In the genomic region with DNA sequence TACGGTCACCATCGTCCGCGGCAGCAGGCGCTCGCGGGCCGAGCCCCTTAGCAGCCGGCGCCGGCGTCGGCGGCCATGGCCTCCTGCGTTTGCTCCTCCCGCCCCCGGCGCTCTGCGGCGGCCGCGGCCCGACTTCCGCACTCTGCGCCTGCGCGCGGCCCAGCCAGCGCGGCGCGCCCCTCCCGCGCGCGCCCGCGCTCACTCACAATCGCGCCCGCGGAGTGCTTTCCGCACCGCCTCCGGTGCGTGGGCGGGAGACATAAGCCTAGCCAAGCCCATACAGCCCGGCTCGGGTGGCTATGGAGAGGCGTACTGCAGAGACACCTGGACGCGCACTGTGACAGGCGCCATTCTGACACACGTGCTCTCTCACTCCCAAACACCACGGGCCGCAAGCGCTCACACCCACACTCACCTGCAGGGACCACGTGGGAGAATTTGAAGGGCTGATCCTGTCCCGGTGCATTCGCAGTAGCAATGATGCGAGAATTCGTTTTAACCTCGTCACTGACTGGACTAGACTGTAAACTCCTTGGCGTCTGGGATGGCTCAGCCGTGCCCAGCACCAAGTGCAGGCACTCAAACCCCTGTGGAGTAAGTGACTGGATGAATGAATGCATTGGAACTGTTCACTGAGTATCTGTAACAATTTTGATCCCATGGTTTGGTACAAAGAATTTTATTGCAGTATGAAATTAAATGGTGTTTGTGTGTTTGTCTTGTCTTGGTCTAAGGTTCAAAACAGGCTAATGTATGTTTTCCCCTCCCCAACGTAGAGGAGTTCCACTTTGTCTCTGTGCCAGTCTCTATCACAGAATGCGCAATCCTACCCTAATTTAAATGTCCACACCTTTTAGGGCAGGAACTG, we compare ENCODE assay signal across 8 cellular contexts. TPM values are rescaled to one million over a fixed set of nuclear protein-coding genes. Genes with fewer than 3 reads are reported as not detected.
DNase-seq lines count a peak whose midpoint lies in the region; ATAC-seq and TF ChIP-seq lines count a peak whose summit lies in the region.

A gene with protein sequence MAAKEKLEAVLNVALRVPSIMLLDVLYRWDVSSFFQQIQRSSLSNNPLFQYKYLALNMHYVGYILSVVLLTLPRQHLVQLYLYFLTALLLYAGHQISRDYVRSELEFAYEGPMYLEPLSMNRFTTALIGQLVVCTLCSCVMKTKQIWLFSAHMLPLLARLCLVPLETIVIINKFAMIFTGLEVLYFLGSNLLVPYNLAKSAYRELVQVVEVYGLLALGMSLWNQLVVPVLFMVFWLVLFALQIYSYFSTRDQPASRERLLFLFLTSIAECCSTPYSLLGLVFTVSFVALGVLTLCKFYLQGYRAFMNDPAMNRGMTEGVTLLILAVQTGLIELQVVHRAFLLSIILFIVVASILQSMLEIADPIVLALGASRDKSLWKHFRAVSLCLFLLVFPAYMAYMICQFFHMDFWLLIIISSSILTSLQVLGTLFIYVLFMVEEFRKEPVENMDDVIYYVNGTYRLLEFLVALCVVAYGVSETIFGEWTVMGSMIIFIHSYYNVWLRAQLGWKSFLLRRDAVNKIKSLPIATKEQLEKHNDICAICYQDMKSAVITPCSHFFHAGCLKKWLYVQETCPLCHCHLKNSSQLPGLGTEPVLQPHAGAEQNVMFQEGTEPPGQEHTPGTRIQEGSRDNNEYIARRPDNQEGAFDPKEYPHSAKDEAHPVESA (minus strand): TSS at position 116 of the 868 bp plus-strand sequence. CDS start 5,936 bp downstream, outside the sequence.

- H3K27me3 Mint-ChIP-seq in T-helper 2 cell treated with Interferon-gamma antibody and Interleukin-4, amounts not matched to agents 5 μg/mL and 100 μg/mL, for 36 hours (ENCODE audit: low read depth) = peaks cover 7% of the 10 kb centered on the region

- H3K27ac ChIP-seq in ascending aorta (peak within 1 kb of the TSS; percentile 79 to 97), hepatocyte (peak within 1 kb of the TSS; percentile 98)

- no peaks in the 10 kb centered on the region for H3K36me3 ChIP-seq in ascending aorta
- H3K36me3 ChIP-seq in hepatocyte (replicated peaks; ENCODE audit: insufficient read depth, low read depth) = no peaks in the 10 kb centered on the region

- H3K4me3 ChIP-seq in ascending aorta = peak within 1 kb of the TSS; percentile 94 to 100
- H3K4me3 ChIP-seq in hepatocyte = peak within 1 kb of the TSS; percentile 77
- H3K4me3 ChIP-seq in retinal pigment epithelial cell (ENCODE audit: low read length) = peak within 1 kb of the TSS; percentile 83

- H3K4me2 ChIP-seq in hepatocyte = peak within 1 kb of the TSS; percentile 90

- peaks cover 45% of the 10 kb centered on the region for H3K79me2 ChIP-seq in hepatocyte

- peak; percentile 23 for DNase-seq in NCI-H1694 treated with DMSO at 0.1 percent for 48 hours (lab: John Stamatoyannopoulos, UW)
- peak; percentile 94 for DNase-seq in T-helper 2 cell treated with Interferon-gamma antibody and Interleukin-4, amounts not matched to agents 5 μg/mL and 100 μg/mL, for 36 hours (ENCODE audit: low spot score)
- peak; percentile 67 to 94 for DNase-seq in ascending aorta (ENCODE audit: low spot score in 2 of 2)
- peak; percentile 96 for DNase-seq in hepatocyte (ENCODE audit: low spot score)
- no peak for DNase-seq in retinal pigment epithelial cell (ENCODE audit: low read depth)
- DNase-seq in DMS153 treated with DMSO at 0.1 percent for 48 hours (lab: John Stamatoyannopoulos, UW; ENCODE audit: unreplicated experiment) = no peak

- intact Hi-C loops in ascending aorta (cut with DNase I) = loop anchor here (1.0 to 5.0 kb wide), 4 partner anchors 31 to 1352 kb away; a partner anchor contains a TSS

- peak within 1 kb of the TSS; percentile 99 for H3K27ac Mint-ChIP-seq in T-helper 2 cell treated with Interferon-gamma antibody and Interleukin-4, amounts not matched to agents 5 μg/mL and 100 μg/mL, for 36 hours

- 3% methylated on average over 58 of the region's 67 CpGs for WGBS in hepatocyte (ENCODE audit: low lambda C conversion rate, missing lambda C conversion rate)

- peak within 1 kb of the TSS; percentile 95 for H3K4me3 Mint-ChIP-seq in T-helper 2 cell treated with Interferon-gamma antibody and Interleukin-4, amounts not matched to agents 5 μg/mL and 100 μg/mL, for 36 hours

- H2AFZ ChIP-seq in hepatocyte = peak within 1 kb of the TSS; percentile 74

- no peaks in the 10 kb centered on the region for H3K9me2 ChIP-seq in hepatocyte (replicated peaks; ENCODE audit: insufficient read depth)

- peak; percentile 81 for ATAC-seq in GM18498 (IDR thresholded peaks at IDR 0.05; ENCODE audit: unreplicated experiment)
- peak; percentile 80 for ATAC-seq in HG02852 (IDR thresholded peaks at IDR 0.05; ENCODE audit: unreplicated experiment)

- peaks cover 24% of the 10 kb centered on the region for H3K36me3 Mint-ChIP-seq in T-helper 2 cell treated with Interferon-gamma antibody and Interleukin-4, amounts not matched to agents 5 μg/mL and 100 μg/mL, for 36 hours (ENCODE audit: low read depth)

- H3K4me1 ChIP-seq in ascending aorta (peaks cover 3 to 12% of the 10 kb centered on the region in 2 donors), hepatocyte (ENCODE audit: insufficient read depth) (peaks cover 18% of the 10 kb centered on the region)

- H4K20me1 ChIP-seq in hepatocyte (ENCODE audit: insufficient read depth, poor library complexity, severe bottlenecking) = peaks cover 28% of the 10 kb centered on the region

- H3K9me3 Mint-ChIP-seq in T-helper 2 cell treated with Interferon-gamma antibody and Interleukin-4, amounts not matched to agents 5 μg/mL and 100 μg/mL, for 36 hours = no peaks in the 10 kb centered on the region

- H3K27me3 ChIP-seq in ascending aorta (no peaks in the 10 kb centered on the region), hepatocyte (no peaks in the 10 kb centered on the region)

- H3K9me3 ChIP-seq in ascending aorta (no peaks in the 10 kb centered on the region), hepatocyte (ENCODE audit: low read depth) (no peaks in the 10 kb centered on the region)

- peaks cover 58% of the 10 kb centered on the region for H3K4me1 Mint-ChIP-seq in T-helper 2 cell treated with Interferon-gamma antibody and Interleukin-4, amounts not matched to agents 5 μg/mL and 100 μg/mL, for 36 hours (ENCODE audit: low read depth)

- TF ChIP-seq CTCF in ascending aorta (IDR thresholded peaks at IDR 0.05) (no peak), hepatocyte (IDR thresholded peaks at IDR 0.05; ENCODE audit: poor library complexity) (no peak), retinal pigment epithelial cell (conservative IDR thresholded peaks at IDR 0.05; ENCODE audit: low read depth, low read length) (no peak)

RNA-seq across cellular contexts. Expression of the gene that starts here (rescaled TPM):
- total RNA-seq in ascending aorta (47.8 TPM), hepatocyte (36.2 and 37.4 TPM in 2 replicates)
- 13.0 and 15.1 TPM in 2 replicates for polyA plus RNA-seq in hepatocyte

Comparison
In these comparisons a context has a peak if more than half of its experiments do, and no peak if none do; other contexts are left out.
1. DNase-seq: peak in NCI-H1694 treated with DMSO at 0.1 percent for 48 hours (single experiment), T-helper 2 cell treated with Interferon-gamma antibody and Interleukin-4, amounts not matched to agents 5 μg/mL and 100 μg/mL, for 36 hours (single experiment), ascending aorta (2 of 2) and hepatocyte (single experiment); none in retinal pigment epithelial cell (single experiment) and DMS153 treated with DMSO at 0.1 percent for 48 hours (single experiment).
2. Peak in every context shown above with its lines, with median percentiles within 50 percentile points of each other: H3K4me3 ChIP-seq.